8 cellular contexts compared by ENCODE assay signal in the genomic region with DNA sequence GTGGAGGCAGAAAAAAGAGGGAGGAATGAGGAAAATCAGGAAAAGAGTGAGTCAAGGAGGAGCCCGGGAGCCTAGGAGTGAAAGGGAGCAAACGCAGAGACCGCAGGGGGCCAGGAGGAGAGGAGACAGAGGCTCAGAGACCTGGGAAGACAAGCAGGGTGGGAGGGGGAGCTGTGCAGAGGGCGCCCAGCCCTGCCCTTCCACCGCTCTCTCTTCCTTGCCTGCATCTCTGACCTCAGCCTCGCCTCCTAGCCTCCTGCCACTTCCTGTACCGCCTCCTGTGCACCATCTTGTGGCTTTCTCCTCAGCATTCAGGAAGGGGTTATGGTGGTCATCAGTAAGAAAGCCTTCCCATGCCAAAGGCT. TPM values are rescaled to one million over a fixed set of nuclear protein-coding genes. Genes with fewer than 3 reads are reported as not detected.
DNase-seq lines count a peak whose midpoint lies in the region; ATAC-seq lines count a peak whose summit lies in the region.

No MANE protein-coding gene starts in this region.

- peak in 1 of 2 donors; percentile 15 for ATAC-seq in CD4-positive, CD25-positive, alpha-beta regulatory T cell (ENCODE audit: low read depth in 2 of 2)
- ATAC-seq in GM19463 (IDR thresholded peaks at IDR 0.05; ENCODE audit: unreplicated experiment) (no peak), GM19023 (IDR thresholded peaks at IDR 0.05; ENCODE audit: unreplicated experiment) (no peak), HG03378 (IDR thresholded peaks at IDR 0.05; ENCODE audit: unreplicated experiment) (no peak), HG03025 (IDR thresholded peaks at IDR 0.05; ENCODE audit: low FRiP score, unreplicated experiment) (no peak)

- peak overlapping the region; percentile 90 to 98 (median 96) for H3K4me3 Mint-ChIP-seq in CD4-positive, CD25-positive, alpha-beta regulatory T cell
- H3K4me3 Mint-ChIP-seq in activated naive CD8-positive, alpha-beta T cell treated with anti-CD3 and anti-CD28 coated beads for 36 hours, result peak overlapping the region; percentile 89

- H3K4me3 ChIP-seq in CD4-positive, CD25-positive, alpha-beta regulatory T cell (ENCODE audit: low read depth, low read length), result peak overlapping the region; percentile 89
- H3K4me3 ChIP-seq in mononuclear cell (ENCODE audit: low read length), result peak overlapping the region; percentile 52

- H3K36me3 ChIP-seq in CD4-positive, CD25-positive, alpha-beta regulatory T cell (ENCODE audit: control insufficient read depth, insufficient read depth, low read length), result peaks cover 28% of the 10 kb centered on the region

- peak overlapping the region in 2 of 3 donors; percentile 93 to 97 for H3K27ac Mint-ChIP-seq in CD4-positive, CD25-positive, alpha-beta regulatory T cell
- H3K27ac Mint-ChIP-seq in activated naive CD8-positive, alpha-beta T cell treated with anti-CD3 and anti-CD28 coated beads for 36 hours, result peak overlapping the region; percentile 69

- no peaks in the 10 kb centered on the region for H3K9me3 ChIP-seq in CD4-positive, CD25-positive, alpha-beta regulatory T cell (ENCODE audit: control insufficient read depth in 2 of 2, low read length in 2 of 2)
- no peaks in the 10 kb centered on the region for H3K9me3 ChIP-seq in mononuclear cell (ENCODE audit: low read depth, low read length)

- no peaks in the 10 kb centered on the region for H3K9me3 Mint-ChIP-seq in CD4-positive, CD25-positive, alpha-beta regulatory T cell
- H3K9me3 Mint-ChIP-seq in activated naive CD8-positive, alpha-beta T cell treated with anti-CD3 and anti-CD28 coated beads for 36 hours, result no peaks in the 10 kb centered on the region

- peak overlapping the region; percentile 75 for H3K27ac ChIP-seq in CD4-positive, CD25-positive, alpha-beta regulatory T cell (ENCODE audit: insufficient read depth, low read length, poor library complexity, severe bottlenecking)

- in situ Hi-C loops in KBM-7 (cut with MboI; ENCODE audit: low pct_unique_long_range_greater_than_20kb, low sequenced_read_pairs), result no loop called here

- no peaks in the 10 kb centered on the region for H3K27me3 ChIP-seq in CD4-positive, CD25-positive, alpha-beta regulatory T cell (ENCODE audit: control insufficient read depth, insufficient read depth, low read length)
- no peaks in the 10 kb centered on the region for H3K27me3 ChIP-seq in mononuclear cell (ENCODE audit: insufficient read depth, low read length)

- peaks cover 24% of the 10 kb centered on the region for H3K36me3 Mint-ChIP-seq in CD4-positive, CD25-positive, alpha-beta regulatory T cell
- peaks cover 8% of the 10 kb centered on the region for H3K36me3 Mint-ChIP-seq in activated naive CD8-positive, alpha-beta T cell treated with anti-CD3 and anti-CD28 coated beads for 36 hours

- H3K4me1 Mint-ChIP-seq in CD4-positive, CD25-positive, alpha-beta regulatory T cell, result peaks cover 0 to 47% (median 15%) of the 10 kb centered on the region in 4 donors
- H3K4me1 Mint-ChIP-seq in activated naive CD8-positive, alpha-beta T cell treated with anti-CD3 and anti-CD28 coated beads for 36 hours, result peaks cover 20% of the 10 kb centered on the region

- no peaks in the 10 kb centered on the region for H3K27me3 Mint-ChIP-seq in CD4-positive, CD25-positive, alpha-beta regulatory T cell
- H3K27me3 Mint-ChIP-seq in activated naive CD8-positive, alpha-beta T cell treated with anti-CD3 and anti-CD28 coated beads for 36 hours, result no peaks in the 10 kb centered on the region

- peaks cover 23% of the 10 kb centered on the region for H3K4me1 ChIP-seq in CD4-positive, CD25-positive, alpha-beta regulatory T cell (ENCODE audit: control insufficient read depth, insufficient read depth, low read length, poor library complexity, severe bottlenecking)
- peaks cover 20% of the 10 kb centered on the region for H3K4me1 ChIP-seq in mononuclear cell (ENCODE audit: insufficient read depth, low read length)

- peak in 2 of 3 donors; percentile 22 to 51 for DNase-seq in CD4-positive, CD25-positive, alpha-beta regulatory T cell
- DNase-seq in KBM-7, result peak; percentile 80
- DNase-seq in activated naive CD8-positive, alpha-beta T cell treated with anti-CD3 and anti-CD28 coated beads for 36 hours, result peak; percentile 32

RNA-seq across cellular contexts. Expression of gene CLSTN3, which starts 1.3 kb away (rescaled TPM):
- 64.9 TPM for total RNA-seq in CD4-positive, CD25-positive, alpha-beta regulatory T cell
- polyA plus RNA-seq in CD4-positive, CD25-positive, alpha-beta regulatory T cell, result 1 to 10 TPM; 2.2 to 4.1 (median 3.6) TPM
- total RNA-seq in activated naive CD8-positive, alpha-beta T cell treated with anti-CD3 and anti-CD28 coated beads for 36 hours, result 10 to 100 TPM; 16.5 to 17.2 TPM
- 13.0 TPM for total RNA-seq in mononuclear cell

RNA-seq across cellular contexts. Expression of gene RBP5, which starts 2.8 kb away (rescaled TPM):
- not detected for total RNA-seq in CD4-positive, CD25-positive, alpha-beta regulatory T cell
- not detected for polyA plus RNA-seq in CD4-positive, CD25-positive, alpha-beta regulatory T cell
- total RNA-seq in activated naive CD8-positive, alpha-beta T cell treated with anti-CD3 and anti-CD28 coated beads for 36 hours, result not detected
- not detected for total RNA-seq in mononuclear cell

RNA-seq across cellular contexts. Expression of gene C1RL, which starts 22.5 kb away (rescaled TPM):
- 21.0 TPM for total RNA-seq in CD4-positive, CD25-positive, alpha-beta regulatory T cell
- 10 to 100 TPM in 1 of 4 donors, 1 to 10 TPM in 3; 6.0 to 10.8 (median 7.8) TPM for polyA plus RNA-seq in CD4-positive, CD25-positive, alpha-beta regulatory T cell
- total RNA-seq in activated naive CD8-positive, alpha-beta T cell treated with anti-CD3 and anti-CD28 coated beads for 36 hours, result 10 to 100 TPM in 1 of 2 experiments, 1 to 10 TPM in 1; 8.6 to 10.1 TPM
- total RNA-seq in mononuclear cell, result 10.6 TPM

RNA-seq across cellular contexts. Expression of gene C1R, which starts 39.2 kb away (rescaled TPM):
- 4.6 TPM for total RNA-seq in CD4-positive, CD25-positive, alpha-beta regulatory T cell
- polyA plus RNA-seq in CD4-positive, CD25-positive, alpha-beta regulatory T cell, result 1 to 10 TPM; 1.4 to 3.2 (median 2.1) TPM
- 1 to 10 TPM; 1.6 to 2.5 TPM for total RNA-seq in activated naive CD8-positive, alpha-beta T cell treated with anti-CD3 and anti-CD28 coated beads for 36 hours
- 1.4 TPM for total RNA-seq in mononuclear cell

RNA-seq across cellular contexts. Expression of gene PEX5, which starts 58.0 kb away (rescaled TPM):
- total RNA-seq in CD4-positive, CD25-positive, alpha-beta regulatory T cell, result 17.6 TPM
- polyA plus RNA-seq in CD4-positive, CD25-positive, alpha-beta regulatory T cell, result 10 to 100 TPM; 10.3 to 16.2 (median 12.8) TPM
- 10 to 100 TPM; 39.1 to 40.3 TPM for total RNA-seq in activated naive CD8-positive, alpha-beta T cell treated with anti-CD3 and anti-CD28 coated beads for 36 hours
- 11.9 TPM for total RNA-seq in mononuclear cell
